In genomic region chr7:101402835-101403234, GRCh38 we compare ENCODE assay signal across 2 cellular contexts.
TF ChIP-seq lines count a peak whose summit lies in the region.

No MANE protein-coding gene starts in this region.

TF ChIP-seq in HEK293, 187 proteins besides CTCF, POLR2A, EP300 and RAD21 (continued from another document):
- no peak for TF ChIP-seq PRDM1 (tag by site-specific recombination; IDR thresholded peaks at IDR 0.05)

TF ChIP-seq in WTC11, 78 proteins besides CTCF, POLR2A, EP300 and RAD21 (continued from another document):
- TF ChIP-seq ZNF138 (CRISPR knock-in tag; conservative IDR thresholded peaks at IDR 0.05) (no peak), HMGXB4 (CRISPR knock-in tag; IDR thresholded peaks at IDR 0.05) (no peak), ZNF121 (CRISPR knock-in tag; IDR thresholded peaks at IDR 0.05) (peak; percentile 82), TCF7 (CRISPR knock-in tag; IDR thresholded peaks at IDR 0.05; ENCODE audit: low read depth) (no peak), PRDM15 (CRISPR knock-in tag; IDR thresholded peaks at IDR 0.05) (no peak), E2F4 (CRISPR knock-in tag; IDR thresholded peaks at IDR 0.05; ENCODE audit: borderline replicate concordance, low read depth) (no peak), CBFB (CRISPR knock-in tag; IDR thresholded peaks at IDR 0.05; ENCODE audit: low read depth) (no peak), PRRX2 (CRISPR knock-in tag; IDR thresholded peaks at IDR 0.05) (no peak), GABPB1 (CRISPR knock-in tag; IDR thresholded peaks at IDR 0.05) (no peak), FOXJ3 (CRISPR knock-in tag; IDR thresholded peaks at IDR 0.05; ENCODE audit: borderline replicate concordance) (no peak), ATF1 (CRISPR knock-in tag; IDR thresholded peaks at IDR 0.05) (no peak)
- TF ChIP-seq, protein P1, sequence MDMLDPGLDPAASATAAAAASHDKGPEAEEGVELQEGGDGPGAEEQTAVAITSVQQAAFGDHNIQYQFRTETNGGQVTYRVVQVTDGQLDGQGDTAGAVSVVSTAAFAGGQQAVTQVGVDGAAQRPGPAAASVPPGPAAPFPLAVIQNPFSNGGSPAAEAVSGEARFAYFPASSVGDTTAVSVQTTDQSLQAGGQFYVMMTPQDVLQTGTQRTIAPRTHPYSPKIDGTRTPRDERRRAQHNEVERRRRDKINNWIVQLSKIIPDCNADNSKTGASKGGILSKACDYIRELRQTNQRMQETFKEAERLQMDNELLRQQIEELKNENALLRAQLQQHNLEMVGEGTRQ (CRISPR knock-in tag; IDR thresholded peaks at IDR 0.05), result 0 out of 2 replicates have a peak, but pooled peaks have one; percentile 5
- TF ChIP-seq, protein P2, sequence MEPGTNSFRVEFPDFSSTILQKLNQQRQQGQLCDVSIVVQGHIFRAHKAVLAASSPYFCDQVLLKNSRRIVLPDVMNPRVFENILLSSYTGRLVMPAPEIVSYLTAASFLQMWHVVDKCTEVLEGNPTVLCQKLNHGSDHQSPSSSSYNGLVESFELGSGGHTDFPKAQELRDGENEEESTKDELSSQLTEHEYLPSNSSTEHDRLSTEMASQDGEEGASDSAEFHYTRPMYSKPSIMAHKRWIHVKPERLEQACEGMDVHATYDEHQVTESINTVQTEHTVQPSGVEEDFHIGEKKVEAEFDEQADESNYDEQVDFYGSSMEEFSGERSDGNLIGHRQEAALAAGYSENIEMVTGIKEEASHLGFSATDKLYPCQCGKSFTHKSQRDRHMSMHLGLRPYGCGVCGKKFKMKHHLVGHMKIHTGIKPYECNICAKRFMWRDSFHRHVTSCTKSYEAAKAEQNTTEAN (CRISPR knock-in tag; IDR thresholded peaks at IDR 0.05), result no peak
